In the genomic region with DNA sequence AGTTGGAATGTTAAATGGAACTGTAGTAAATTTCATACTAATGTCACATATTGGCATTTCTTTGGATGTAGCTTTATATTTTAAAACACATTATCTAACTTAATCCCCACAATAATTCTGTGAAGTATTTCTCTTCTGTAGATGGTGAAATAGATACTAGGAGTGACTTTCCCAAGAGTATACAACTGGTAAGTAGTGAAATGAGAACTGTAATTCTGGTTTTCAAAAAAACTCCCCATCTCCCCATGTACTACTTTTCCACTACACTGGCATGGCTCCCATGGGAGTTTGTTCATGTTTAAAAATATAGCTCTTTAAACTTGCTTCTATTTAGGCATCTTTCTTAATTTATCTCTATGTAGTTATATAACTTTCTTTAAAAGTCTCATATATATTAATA, we compare ENCODE assay signal across 36 cellular contexts. TPM values are rescaled to one million over a fixed set of nuclear protein-coding genes. Genes with fewer than 3 reads are reported as not detected.
"Had no signal": no experiment of that assay in that cellular context is flagged by ENCODE, and none has a peak within 500 bp of the region (broad histone marks: within the 10 kb centered on the region; RNA-seq: fewer than 3 reads in every experiment).

No MANE protein-coding gene starts in this region.

- H3K27ac Mint-ChIP-seq: activated CD4-positive, alpha-beta T cell treated with anti-CD3 and anti-CD28 coated beads, Interleukin-2, amount 10 ng/mL, durations not matched to agents 24 days and 14 days; activated CD8-positive, alpha-beta T cell treated with anti-CD3 and anti-CD28 coated beads, Interleukin-2, amount 10 ng/mL, durations not matched to agents 7 days and 5 days; activated naive CD8-positive, alpha-beta T cell treated with anti-CD3 and anti-CD28 coated beads, Interleukin-2, amount 10 ng/mL, durations not matched to agents 7 days and 5 days; activated T-cell treated with anti-CD3 and anti-CD28 coated beads, Interleukin-2, amount 50 U/mL, for 24 hours; activated T-helper 2 cell treated with anti-CD3 and anti-CD28 coated beads, Interferon-gamma antibody, Interleukin-2, Interleukin-4, amounts not matched to agents 10 μg/mL and 5 μg/mL and 100 μg/mL, durations not matched to agents 14 hours and 24 hours and 36 hours had no signal

- H3K9me3 ChIP-seq: ascending aorta, colonic mucosa, MG63 had no signal

- H3K36me3 ChIP-seq: cardiac muscle cell, colonic mucosa, WERI-Rb-1 had no signal

- H3K27me3 Mint-ChIP-seq: activated CD4-positive, alpha-beta T cell treated with anti-CD3 and anti-CD28 coated beads, Interleukin-2, amount 10 ng/mL, durations not matched to agents 24 days and 14 days; activated naive CD8-positive, alpha-beta T cell treated with anti-CD3 and anti-CD28 coated beads, Interleukin-2, amount 10 ng/mL, durations not matched to agents 7 days and 5 days; activated T-cell treated with anti-CD3 and anti-CD28 coated beads, Interleukin-2, amount 50 U/mL, for 24 hours; central memory CD8-positive, alpha-beta T cell had no signal

- H3K27ac ChIP-seq: ascending aorta, cardiac muscle cell, colonic mucosa, PC-9, RWPE1, WERI-Rb-1 had no signal

- H3K9me3 Mint-ChIP-seq: activated CD4-positive, alpha-beta T cell treated with anti-CD3 and anti-CD28 coated beads, Interleukin-2, amount 10 ng/mL, durations not matched to agents 24 days and 14 days; activated naive CD8-positive, alpha-beta T cell treated with anti-CD3 and anti-CD28 coated beads, Interleukin-2, amount 10 ng/mL, durations not matched to agents 7 days and 5 days; activated T-cell treated with anti-CD3 and anti-CD28 coated beads, Interleukin-2, amount 50 U/mL, for 24 hours; activated T-helper 2 cell treated with anti-CD3 and anti-CD28 coated beads, Interferon-gamma antibody, Interleukin-2, Interleukin-4, amounts not matched to agents 10 μg/mL and 5 μg/mL and 100 μg/mL, durations not matched to agents 14 hours and 24 hours and 36 hours; central memory CD8-positive, alpha-beta T cell had no signal

- DNase-seq: activated CD4-positive, alpha-beta T cell treated with anti-CD3 and anti-CD28 coated beads, Interleukin-2, amount 10 ng/mL, durations not matched to agents 24 days and 14 days; activated CD4-positive, alpha-beta T cell treated with anti-CD3 and anti-CD28 coated beads, Interleukin-2, amount 50 U/mL, for 4 hours; activated CD8-positive, alpha-beta T cell treated with anti-CD3 and anti-CD28 coated beads, Interleukin-2, amount 10 ng/mL, durations not matched to agents 7 days and 5 days; activated gamma-delta T cell; activated naive CD4-positive, alpha-beta T cell treated with Interleukin-2 at 50 U/mL for 16 hours; activated naive CD8-positive, alpha-beta T cell treated with anti-CD3 and anti-CD28 coated beads, Interleukin-2, amount 10 ng/mL, durations not matched to agents 7 days and 5 days; activated T-cell treated with anti-CD3 and anti-CD28 coated beads, Interleukin-2, amount 50 U/mL, for 24 hours; amygdala; colonic mucosa; Karpas-422; MG63; NCI-H1092; NCI-H146; NCI-H187; NCI-H2029 treated with DMSO at 0.1 percent for 48 hours; NCI-H2171; NCI-H510A; NCI-H526; NCI-H748 treated with DMSO at 0.1 percent for 48 hours; NK-92 treated with Interleukin-12 subunit alpha and Interleukin-12 subunit beta, amount 100 ng/mL, for 24 hours; PC-9; SIG-M5; SW 1271; T-helper 1 cell; T-helper 2 cell; T-helper 9 cell; WERI-Rb-1 had no signal

- H3K4me3 Mint-ChIP-seq: activated CD4-positive, alpha-beta T cell treated with anti-CD3 and anti-CD28 coated beads, Interleukin-2, amount 10 ng/mL, durations not matched to agents 24 days and 14 days; activated CD8-positive, alpha-beta T cell treated with anti-CD3 and anti-CD28 coated beads, Interleukin-2, amount 10 ng/mL, durations not matched to agents 7 days and 5 days; activated naive CD8-positive, alpha-beta T cell treated with anti-CD3 and anti-CD28 coated beads, Interleukin-2, amount 10 ng/mL, durations not matched to agents 7 days and 5 days; activated T-cell treated with anti-CD3 and anti-CD28 coated beads, Interleukin-2, amount 50 U/mL, for 24 hours; central memory CD8-positive, alpha-beta T cell had no signal

- H3K27me3 ChIP-seq: ascending aorta, cardiac muscle cell, colonic mucosa, MG63 had no signal

- ATAC-seq: activated CD8-positive, alpha-beta T cell treated with anti-CD3 and anti-CD28 coated beads, Interleukin-2, amount 10 ng/mL, durations not matched to agents 7 days and 5 days; Right ventricle myocardium inferior had no signal

- H3K4me3 ChIP-seq: ascending aorta, cardiac muscle cell, colonic mucosa, MG63, PC-9 had no signal

- FAIRE-seq: RCC 7860 had no signal

- H3K4me2 ChIP-seq: PC-9 had no signal

- H2AFZ ChIP-seq: PC-9 had no signal

- H3K4me1 ChIP-seq: ascending aorta, colonic mucosa had no signal

RNA-seq across cellular contexts. Expression of gene WDR64, which starts 22.1 kb away (rescaled TPM):
- total RNA-seq: activated CD4-positive, alpha-beta T cell treated with anti-CD3 and anti-CD28 coated beads, Interleukin-2, amount 10 ng/mL, durations not matched to agents 24 days and 14 days; activated T-helper 2 cell treated with anti-CD3 and anti-CD28 coated beads, Interferon-gamma antibody, Interleukin-2, Interleukin-4, amounts not matched to agents 10 μg/mL and 5 μg/mL and 100 μg/mL, durations not matched to agents 14 hours and 24 hours and 36 hours; ascending aorta; cardiac muscle cell; colonic mucosa; PC-9; Right ventricle myocardium inferior; SK-MEL-5 had no signal
- polyA plus RNA-seq: adipose tissue, cardiac muscle cell had no signal
